Comparison of ENCODE assay signal across 9 cellular contexts in the genomic region with DNA sequence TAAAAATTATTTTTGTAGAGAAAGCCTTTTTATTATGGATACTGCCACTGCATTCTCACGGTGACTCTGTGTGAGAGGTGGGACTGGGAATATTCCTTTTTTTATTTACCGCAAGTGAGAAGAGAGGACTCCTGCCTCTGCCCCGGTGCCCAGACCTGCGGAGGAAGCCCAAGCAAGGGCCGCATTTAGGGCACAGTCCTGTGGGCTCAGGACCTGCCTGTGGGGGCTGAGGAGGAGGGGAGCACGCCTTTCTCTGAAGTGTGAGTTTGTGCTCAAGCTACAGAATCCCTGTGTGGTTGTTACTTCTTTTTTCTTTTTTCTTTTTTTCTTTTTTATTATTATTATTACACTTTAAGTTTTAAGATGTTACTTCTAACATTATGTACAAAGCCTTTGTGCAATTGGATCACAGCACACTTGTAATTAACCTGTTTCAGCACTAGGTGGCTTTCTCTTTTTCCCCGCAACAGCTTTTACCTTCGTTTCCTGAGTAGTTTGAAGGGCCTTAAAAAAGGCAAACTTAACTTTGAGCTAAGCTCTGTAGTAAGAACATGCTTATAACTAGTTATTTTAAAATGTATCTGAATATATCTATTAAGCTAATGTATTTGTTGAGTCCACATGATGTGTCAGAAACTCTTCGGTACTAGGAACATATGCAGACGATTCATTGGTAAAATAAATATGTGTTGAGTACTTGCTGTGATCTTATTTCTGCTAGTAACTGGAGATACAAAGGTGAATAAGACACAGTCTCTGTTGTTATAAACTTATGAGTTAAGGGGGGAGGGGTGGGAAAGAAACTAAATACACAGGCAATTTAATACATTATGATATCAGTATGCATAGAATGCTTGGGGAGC. TPM values are rescaled to one million over a fixed set of nuclear protein-coding genes. Genes with fewer than 3 reads are reported as not detected.
DNase-seq lines count a peak whose midpoint lies in the region; TF ChIP-seq lines count a peak whose summit lies in the region.
"Had no signal": no experiment of that assay in that cellular context is flagged by ENCODE, and none has a peak within 500 bp of the region (broad histone marks: within the 10 kb centered on the region; RNA-seq: fewer than 3 reads in every experiment).

No MANE protein-coding gene starts in this region.

- H3K79me1 ChIP-seq in H9 (ENCODE audit: insufficient read depth, low read depth, low read length, poor library complexity, severe bottlenecking) = peaks cover 5% of the 10 kb centered on the region

- no peak overlapping the region for H3K4ac ChIP-seq in H9 (ENCODE audit: low read depth, low read length)

- no peak overlapping the region for H3T11ph ChIP-seq in H9 (ENCODE audit: low read length)

- H3K4me2 ChIP-seq in H9 (ENCODE audit: insufficient read depth, insufficient read length, low read length) (no peak overlapping the region), parathyroid adenoma (ENCODE audit: low read length) (no peak overlapping the region)

- no CpG with 5 or more reads among the region's 10 CpGs for WGBS in H9 (ENCODE audit: extremely low coverage, insufficient read length, low lambda C conversion rate)

- H3K9me3 ChIP-seq in H9 (ENCODE audit: control insufficient read depth, low read depth, low read length) = no peaks in the 10 kb centered on the region
- H3K9me3 ChIP-seq in parathyroid adenoma (ENCODE audit: control insufficient read depth, low read length) = no peaks in the 10 kb centered on the region

- H3K36me3 Mint-ChIP-seq in H9 (ENCODE audit: insufficient read depth in 1 of 3, low read depth in 3 of 3) = no peaks in the 10 kb centered on the region; a peak in 1 of 7 replicates
- H3K36me3 Mint-ChIP-seq: CD8-positive, alpha-beta memory T cell had no signal

- H3K4me3 ChIP-seq in parathyroid adenoma (ENCODE audit: low read depth, low read length) = no peak overlapping the region

- H2AFZ ChIP-seq in H9 (ENCODE audit: low read length) (no peak overlapping the region), parathyroid adenoma (no peak overlapping the region)

- H3K56ac ChIP-seq in H9 (ENCODE audit: insufficient read length, low read depth, low read length) = no peak overlapping the region

- no peak overlapping the region for H2BK5ac ChIP-seq in H9 (ENCODE audit: insufficient read length, low read length)

- H3K79me2 ChIP-seq in H9 (ENCODE audit: insufficient read depth, low read length) = peaks cover 5% of the 10 kb centered on the region; the same call in 1 of the 2 replicates
- peaks cover 8% of the 10 kb centered on the region for H3K79me2 ChIP-seq in parathyroid adenoma

- H3K27me3 ChIP-seq in H9 (ENCODE audit: insufficient read depth, low read length) (no peaks in the 10 kb centered on the region), parathyroid adenoma (ENCODE audit: control insufficient read depth, insufficient read depth, low read length) (no peaks in the 10 kb centered on the region)

- H2BK120ac ChIP-seq in H9 (ENCODE audit: low read depth, low read length, poor library complexity, severe bottlenecking) = no peak overlapping the region

- H2BK12ac ChIP-seq in H9 (ENCODE audit: insufficient read length, low read depth, low read length) = no peak overlapping the region

- H3K27ac Mint-ChIP-seq in H9 = no peak overlapping the region
- H3K27ac Mint-ChIP-seq: CD8-positive, alpha-beta memory T cell had no signal

- peak; percentile 16 for DNase-seq in NCI-H1092 treated with DMSO at 0.1 percent for 48 hours (lab: John Stamatoyannopoulos, UW)
- no peak for DNase-seq in NCI-H1092 (lab: John Stamatoyannopoulos, UW)
- DNase-seq in H9 = peak; percentile 66
- DNase-seq in OCI-M1 (lab: John Stamatoyannopoulos, UW) = peak; percentile 59
- DNase-seq in epithelial cell of prostate (ENCODE audit: low read depth, low spot score) = no peak
- DNase-seq in UCSD-AML1 (lab: John Stamatoyannopoulos, UW; ENCODE audit: unreplicated experiment) = no peak
- no peak for DNase-seq in epidermal melanocyte (ENCODE audit: insufficient read length, low spot score)

- TF ChIP-seq CTCF in H9 (conservative IDR thresholded peaks at IDR 0.05) = peak; percentile 78
- peak; percentile 49 for TF ChIP-seq CTCF in parathyroid adenoma (IDR thresholded peaks at IDR 0.05)

- H3K9me3 Mint-ChIP-seq in H9 = no peaks in the 10 kb centered on the region
- H3K9me3 Mint-ChIP-seq: CD8-positive, alpha-beta memory T cell had no signal

- no peak overlapping the region for H2AK5ac ChIP-seq in H9 (ENCODE audit: insufficient read length, low read length)

- no peak overlapping the region for H4K91ac ChIP-seq in H9 (ENCODE audit: insufficient read length, low read depth, low read length)

- no peak overlapping the region for H2BK20ac ChIP-seq in H9 (ENCODE audit: low read depth, low read length, poor library complexity, severe bottlenecking)

- H3K9ac ChIP-seq in H9 (ENCODE audit: extremely low read depth, insufficient read length, low read length) (no peak overlapping the region), parathyroid adenoma (no peak overlapping the region)

- H3K4me1 ChIP-seq in H9 (ENCODE audit: insufficient read depth, low read length) (no peaks in the 10 kb centered on the region; the same call in none of the 2 replicates), parathyroid adenoma (peaks cover 8% of the 10 kb centered on the region)

- no peak overlapping the region for H3K18ac ChIP-seq in H9 (ENCODE audit: insufficient read length, low read depth, low read length)

- no peak overlapping the region for H3K27ac ChIP-seq in H9 (ENCODE audit: insufficient read length, low read depth, low read length)
- H3K27ac ChIP-seq in epithelial cell of prostate = peak overlapping the region; percentile 60
- H3K27ac ChIP-seq in parathyroid adenoma = no peak overlapping the region

- no peaks in the 10 kb centered on the region for H3K36me3 ChIP-seq in parathyroid adenoma (ENCODE audit: control insufficient read depth, insufficient read depth, low read length)

- no peak overlapping the region for H4K5ac ChIP-seq in H9 (ENCODE audit: insufficient read length, low read depth, low read length)

- no peak overlapping the region for H2BK15ac ChIP-seq in H9 (ENCODE audit: low read depth, low read length)

- peaks cover 2% of the 10 kb centered on the region for H4K20me1 ChIP-seq in H9 (ENCODE audit: control insufficient read depth, insufficient read depth, insufficient read length)

- H3K4me3 Mint-ChIP-seq in H9 = no peak overlapping the region
- H3K4me3 Mint-ChIP-seq: CD8-positive, alpha-beta memory T cell had no signal

- H3K23ac ChIP-seq in H9 (ENCODE audit: insufficient read length, low read depth, low read length) = no peak overlapping the region

- H3K14ac ChIP-seq in H9 (ENCODE audit: insufficient read depth, low read length) = no peak overlapping the region

- no peaks in the 10 kb centered on the region for H3K27me3 Mint-ChIP-seq in H9 (ENCODE audit: low read depth)

- H3K4me1 Mint-ChIP-seq in H9 = peaks cover 23 to 24% of the 10 kb centered on the region in 2 experiments
- H3K4me1 Mint-ChIP-seq: CD8-positive, alpha-beta memory T cell had no signal

- no peaks in the 10 kb centered on the region for H3K23me2 ChIP-seq in H9 (ENCODE audit: insufficient read length, low read depth, low read length, poor library complexity, severe bottlenecking)

- H4K8ac ChIP-seq in H9 (replicated peaks; ENCODE audit: insufficient read length, low read depth, low read length) = no peak overlapping the region

RNA-seq across cellular contexts. Expression of gene AMOTL1, which starts 18.3 kb away (rescaled TPM):
- 18.5 and 20.2 TPM in 2 replicates for total RNA-seq in H9 (2021)

Comparison
In these comparisons a context has a peak if more than half of its experiments do, and no peak if none do; other contexts are left out.
1. DNase-seq: peak in NCI-H1092 treated with DMSO at 0.1 percent for 48 hours (single experiment), H9 (single experiment) and OCI-M1 (single experiment); none in NCI-H1092 (single experiment), epithelial cell of prostate (single experiment), UCSD-AML1 (single experiment) and epidermal melanocyte (single experiment).